2 cellular contexts compared by ENCODE assay signal in the genomic region with DNA sequence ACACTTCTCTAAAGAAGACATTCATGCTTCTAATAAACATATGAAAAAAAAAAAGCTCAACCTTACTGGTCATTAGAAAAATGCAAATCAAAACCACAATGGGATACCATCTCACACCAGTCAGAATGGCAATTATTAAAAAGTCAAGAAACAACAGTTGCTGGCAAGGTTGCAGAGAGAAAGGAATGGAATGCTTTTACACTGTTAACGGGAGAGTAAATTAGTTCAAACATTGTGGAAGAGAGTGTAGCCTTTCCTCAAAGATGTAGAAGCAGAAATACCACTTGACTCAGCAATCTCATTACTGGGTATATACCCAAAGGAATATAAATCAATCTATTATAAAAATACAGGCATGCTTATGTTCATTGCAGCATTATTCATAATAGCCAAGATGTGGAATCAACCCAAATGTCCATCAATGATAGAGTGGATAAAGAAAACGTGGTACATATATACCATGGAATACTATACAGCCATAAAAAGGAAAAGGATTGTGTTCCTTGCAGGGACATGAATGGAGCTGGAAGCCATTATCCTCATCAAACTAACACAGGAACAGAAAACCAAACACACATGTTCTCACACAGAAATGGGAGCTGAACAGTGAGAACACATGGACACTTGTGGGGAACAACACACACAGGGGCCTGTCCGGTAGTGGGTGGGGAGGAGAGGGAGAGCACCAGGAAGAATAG.
TF ChIP-seq lines count a peak whose summit lies in the region.

No MANE protein-coding gene starts in this region.

TF ChIP-seq in HEK293, 187 proteins besides CTCF, POLR2A, EP300 and RAD21:
- 0 out of 2 replicates have a peak, but pooled peaks have one; percentile 21 for TF ChIP-seq ZNF146 (tag by site-specific recombination; IDR thresholded peaks at IDR 0.05)

TF ChIP-seq in K562, 482 proteins besides CTCF, POLR2A, EP300 and RAD21:
- TF ChIP-seq ZNF146 (CRISPR knock-in tag; IDR thresholded peaks at IDR 0.05; ENCODE audit: unreplicated experiment) (peak; percentile 96), KDM1A (IDR thresholded peaks at IDR 0.05) (0 out of 4 replicates have a peak, but pooled peaks of 1 of the 2 experiments have one; percentile 24)
